Comparison of ENCODE assay signal across 1 cellular context in the genomic region with DNA sequence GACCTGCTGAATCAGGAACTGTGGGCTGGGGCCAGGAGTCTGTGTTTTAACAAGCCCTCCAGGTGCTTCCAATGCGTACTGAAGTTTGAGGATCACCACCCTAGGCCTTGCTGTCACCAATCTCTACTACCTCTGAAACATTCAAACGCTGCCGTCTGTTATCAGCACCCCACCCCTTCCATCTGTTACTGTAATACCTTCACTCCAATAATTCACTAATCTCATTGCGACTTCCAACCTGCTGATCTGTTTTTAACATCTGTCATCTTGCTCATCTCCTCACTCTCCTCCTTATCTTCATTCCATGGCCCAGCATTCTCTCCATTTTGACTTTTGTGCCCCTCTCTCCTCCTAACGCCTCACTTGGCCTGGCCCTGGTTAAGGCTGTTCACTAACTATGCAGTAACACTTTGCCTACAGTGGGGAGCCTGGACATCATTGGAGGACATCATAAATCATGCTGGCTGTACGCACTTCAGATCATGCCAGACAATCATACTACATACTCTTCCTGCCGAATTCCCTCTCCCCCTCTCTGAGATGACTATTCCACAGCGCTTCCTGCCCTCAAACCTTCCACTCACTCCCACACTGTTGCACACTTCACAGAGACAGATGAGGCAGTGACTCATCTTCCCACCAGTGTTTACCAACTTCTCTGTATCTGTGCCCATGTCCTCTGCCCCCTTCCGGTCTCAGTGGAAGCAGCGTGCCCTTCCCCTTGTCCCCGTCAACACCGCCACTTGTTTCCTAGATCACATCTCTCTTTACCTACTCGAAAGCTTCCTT.
TF ChIP-seq lines count a peak whose summit lies in the region.

No MANE protein-coding gene starts in this region.

TF ChIP-seq in K562, 482 proteins besides CTCF, POLR2A, EP300 and RAD21 (continued from another document and continues in another):
- TF ChIP-seq, protein P1, sequence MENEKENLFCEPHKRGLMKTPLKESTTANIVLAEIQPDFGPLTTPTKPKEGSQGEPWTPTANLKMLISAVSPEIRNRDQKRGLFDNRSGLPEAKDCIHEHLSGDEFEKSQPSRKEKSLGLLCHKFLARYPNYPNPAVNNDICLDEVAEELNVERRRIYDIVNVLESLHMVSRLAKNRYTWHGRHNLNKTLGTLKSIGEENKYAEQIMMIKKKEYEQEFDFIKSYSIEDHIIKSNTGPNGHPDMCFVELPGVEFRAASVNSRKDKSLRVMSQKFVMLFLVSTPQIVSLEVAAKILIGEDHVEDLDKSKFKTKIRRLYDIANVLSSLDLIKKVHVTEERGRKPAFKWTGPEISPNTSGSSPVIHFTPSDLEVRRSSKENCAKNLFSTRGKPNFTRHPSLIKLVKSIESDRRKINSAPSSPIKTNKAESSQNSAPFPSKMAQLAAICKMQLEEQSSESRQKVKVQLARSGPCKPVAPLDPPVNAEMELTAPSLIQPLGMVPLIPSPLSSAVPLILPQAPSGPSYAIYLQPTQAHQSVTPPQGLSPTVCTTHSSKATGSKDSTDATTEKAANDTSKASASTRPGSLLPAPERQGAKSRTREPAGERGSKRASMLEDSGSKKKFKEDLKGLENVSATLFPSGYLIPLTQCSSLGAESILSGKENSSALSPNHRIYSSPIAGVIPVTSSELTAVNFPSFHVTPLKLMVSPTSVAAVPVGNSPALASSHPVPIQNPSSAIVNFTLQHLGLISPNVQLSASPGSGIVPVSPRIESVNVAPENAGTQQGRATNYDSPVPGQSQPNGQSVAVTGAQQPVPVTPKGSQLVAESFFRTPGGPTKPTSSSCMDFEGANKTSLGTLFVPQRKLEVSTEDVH (IDR thresholded peaks at IDR 0.05; ENCODE audit: low read depth, partially characterized antibody): peak; percentile 66
- TF ChIP-seq BMI1 (IDR thresholded peaks at IDR 0.05; ENCODE audit: low read length): no peak
- peak; percentile 99 for TF ChIP-seq ZEB2 (IDR thresholded peaks at IDR 0.05)
- no peak; the same call in 1 of the 2 replicates for TF ChIP-seq GTF2E2 (tag; IDR thresholded peaks at IDR 0.05)
- peak; percentile 95 for TF ChIP-seq SOX6 (IDR thresholded peaks at IDR 0.05)
- TF ChIP-seq, protein P2, sequence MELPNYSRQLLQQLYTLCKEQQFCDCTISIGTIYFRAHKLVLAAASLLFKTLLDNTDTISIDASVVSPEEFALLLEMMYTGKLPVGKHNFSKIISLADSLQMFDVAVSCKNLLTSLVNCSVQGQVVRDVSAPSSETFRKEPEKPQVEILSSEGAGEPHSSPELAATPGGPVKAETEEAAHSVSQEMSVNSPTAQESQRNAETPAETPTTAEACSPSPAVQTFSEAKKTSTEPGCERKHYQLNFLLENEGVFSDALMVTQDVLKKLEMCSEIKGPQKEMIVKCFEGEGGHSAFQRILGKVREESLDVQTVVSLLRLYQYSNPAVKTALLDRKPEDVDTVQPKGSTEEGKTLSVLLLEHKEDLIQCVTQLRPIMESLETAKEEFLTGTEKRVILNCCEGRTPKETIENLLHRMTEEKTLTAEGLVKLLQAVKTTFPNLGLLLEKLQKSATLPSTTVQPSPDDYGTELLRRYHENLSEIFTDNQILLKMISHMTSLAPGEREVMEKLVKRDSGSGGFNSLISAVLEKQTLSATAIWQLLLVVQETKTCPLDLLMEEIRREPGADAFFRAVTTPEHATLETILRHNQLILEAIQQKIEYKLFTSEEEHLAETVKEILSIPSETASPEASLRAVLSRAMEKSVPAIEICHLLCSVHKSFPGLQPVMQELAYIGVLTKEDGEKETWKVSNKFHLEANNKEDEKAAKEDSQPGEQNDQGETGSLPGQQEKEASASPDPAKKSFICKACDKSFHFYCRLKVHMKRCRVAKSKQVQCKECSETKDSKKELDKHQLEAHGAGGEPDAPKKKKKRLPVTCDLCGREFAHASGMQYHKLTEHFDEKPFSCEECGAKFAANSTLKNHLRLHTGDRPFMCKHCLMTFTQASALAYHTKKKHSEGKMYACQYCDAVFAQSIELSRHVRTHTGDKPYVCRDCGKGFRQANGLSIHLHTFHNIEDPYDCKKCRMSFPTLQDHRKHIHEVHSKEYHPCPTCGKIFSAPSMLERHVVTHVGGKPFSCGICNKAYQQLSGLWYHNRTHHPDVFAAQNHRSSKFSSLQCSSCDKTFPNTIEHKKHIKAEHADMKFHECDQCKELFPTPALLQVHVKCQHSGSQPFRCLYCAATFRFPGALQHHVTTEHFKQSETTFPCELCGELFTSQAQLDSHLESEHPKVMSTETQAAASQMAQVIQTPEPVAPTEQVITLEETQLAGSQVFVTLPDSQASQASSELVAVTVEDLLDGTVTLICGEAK (IDR thresholded peaks at IDR 0.05): peak; percentile 60
- TF ChIP-seq, protein P2 (CRISPR knock-in tag; IDR thresholded peaks at IDR 0.05): no peak
- peak; percentile 65; the same call in 1 of the 2 replicates for TF ChIP-seq ZNF274 (IDR thresholded peaks at IDR 0.05; ENCODE audit: borderline replicate concordance, low read depth, low read length)
- peak; percentile 24 for TF ChIP-seq CHD1 (IDR thresholded peaks at IDR 0.05; ENCODE audit: low read length)
- TF ChIP-seq BHLHE40 (IDR thresholded peaks at IDR 0.05; ENCODE audit: low read length): peak; percentile 79
- no peak for TF ChIP-seq ZNF282 (CRISPR knock-in tag; IDR thresholded peaks at IDR 0.05)
- TF ChIP-seq LEF1 (IDR thresholded peaks at IDR 0.05): peak; percentile 94
- 0 out of 4 replicates have a peak, but pooled peaks have one; percentile 43 to 71 for TF ChIP-seq BCLAF1 (IDR thresholded peaks at IDR 0.05; ENCODE audit: borderline replicate concordance in 1 of 2, control insufficient read depth in 1 of 2, low read depth in 2 of 2, low read length in 1 of 2)
- peak; percentile 99 for TF ChIP-seq MEIS2 (IDR thresholded peaks at IDR 0.05; ENCODE audit: partially characterized antibody)
- no peak for TF ChIP-seq ZC3H11A (IDR thresholded peaks at IDR 0.05; ENCODE audit: low read depth, low read length)
- 0 out of 2 replicates have a peak, but pooled peaks have one; percentile 25 for TF ChIP-seq ZNF583 (CRISPR knock-in tag; IDR thresholded peaks at IDR 0.05)
- TF ChIP-seq NCOA2 (IDR thresholded peaks at IDR 0.05; ENCODE audit: partially characterized antibody in 2 of 2): peak; percentile 59 to 89
- TF ChIP-seq, protein P3, sequence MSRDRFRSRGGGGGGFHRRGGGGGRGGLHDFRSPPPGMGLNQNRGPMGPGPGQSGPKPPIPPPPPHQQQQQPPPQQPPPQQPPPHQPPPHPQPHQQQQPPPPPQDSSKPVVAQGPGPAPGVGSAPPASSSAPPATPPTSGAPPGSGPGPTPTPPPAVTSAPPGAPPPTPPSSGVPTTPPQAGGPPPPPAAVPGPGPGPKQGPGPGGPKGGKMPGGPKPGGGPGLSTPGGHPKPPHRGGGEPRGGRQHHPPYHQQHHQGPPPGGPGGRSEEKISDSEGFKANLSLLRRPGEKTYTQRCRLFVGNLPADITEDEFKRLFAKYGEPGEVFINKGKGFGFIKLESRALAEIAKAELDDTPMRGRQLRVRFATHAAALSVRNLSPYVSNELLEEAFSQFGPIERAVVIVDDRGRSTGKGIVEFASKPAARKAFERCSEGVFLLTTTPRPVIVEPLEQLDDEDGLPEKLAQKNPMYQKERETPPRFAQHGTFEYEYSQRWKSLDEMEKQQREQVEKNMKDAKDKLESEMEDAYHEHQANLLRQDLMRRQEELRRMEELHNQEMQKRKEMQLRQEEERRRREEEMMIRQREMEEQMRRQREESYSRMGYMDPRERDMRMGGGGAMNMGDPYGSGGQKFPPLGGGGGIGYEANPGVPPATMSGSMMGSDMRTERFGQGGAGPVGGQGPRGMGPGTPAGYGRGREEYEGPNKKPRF (IDR thresholded peaks at IDR 0.05; ENCODE audit: low read depth, low read length): no peak
- TF ChIP-seq ESRRB (CRISPR knock-in tag; IDR thresholded peaks at IDR 0.05; ENCODE audit: borderline replicate concordance): no peak
- peak; percentile 24 for TF ChIP-seq PHF20 (IDR thresholded peaks at IDR 0.05; ENCODE audit: partially characterized antibody)
- peak; percentile 34; the same call in 1 of the 2 replicates for TF ChIP-seq NCOA6 (IDR thresholded peaks at IDR 0.05)
- TF ChIP-seq, protein P4, sequence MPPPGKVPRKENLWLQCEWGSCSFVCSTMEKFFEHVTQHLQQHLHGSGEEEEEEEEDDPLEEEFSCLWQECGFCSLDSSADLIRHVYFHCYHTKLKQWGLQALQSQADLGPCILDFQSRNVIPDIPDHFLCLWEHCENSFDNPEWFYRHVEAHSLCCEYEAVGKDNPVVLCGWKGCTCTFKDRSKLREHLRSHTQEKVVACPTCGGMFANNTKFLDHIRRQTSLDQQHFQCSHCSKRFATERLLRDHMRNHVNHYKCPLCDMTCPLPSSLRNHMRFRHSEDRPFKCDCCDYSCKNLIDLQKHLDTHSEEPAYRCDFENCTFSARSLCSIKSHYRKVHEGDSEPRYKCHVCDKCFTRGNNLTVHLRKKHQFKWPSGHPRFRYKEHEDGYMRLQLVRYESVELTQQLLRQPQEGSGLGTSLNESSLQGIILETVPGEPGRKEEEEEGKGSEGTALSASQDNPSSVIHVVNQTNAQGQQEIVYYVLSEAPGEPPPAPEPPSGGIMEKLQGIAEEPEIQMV (tag; conservative IDR thresholded peaks at IDR 0.05; ENCODE audit: low read depth): peak; percentile 72
- no peak for TF ChIP-seq SRSF7 (optimal IDR thresholded peaks at IDR 0.05; ENCODE audit: low read depth, low read length)
- no peak for TF ChIP-seq ZNF436 (CRISPR knock-in tag; IDR thresholded peaks at IDR 0.05)
- no peak for TF ChIP-seq WHSC1 (IDR thresholded peaks at IDR 0.05; ENCODE audit: low read length)
- TF ChIP-seq NR0B1 (IDR thresholded peaks at IDR 0.05; ENCODE audit: partially characterized antibody): no peak
- TF ChIP-seq ZNF589 (CRISPR knock-in tag; IDR thresholded peaks at IDR 0.05; ENCODE audit: low read depth): peak; percentile 18; the same call in 1 of the 2 replicates
- TF ChIP-seq ZNF253 (CRISPR knock-in tag; conservative IDR thresholded peaks at IDR 0.05): no peak; the same call in 1 of the 2 replicates
- peak; percentile 100 for TF ChIP-seq CBFA2T3 (IDR thresholded peaks at IDR 0.05)
- TF ChIP-seq THRAP3 (IDR thresholded peaks at IDR 0.05; ENCODE audit: borderline replicate concordance): 0 out of 2 replicates have a peak, but pooled peaks have one; percentile 66
- no peak for TF ChIP-seq ID3 (CRISPR knock-in tag; IDR thresholded peaks at IDR 0.05)
- peak; percentile 92 for TF ChIP-seq ID3 (tag; IDR thresholded peaks at IDR 0.05)
- peak; percentile 89 for TF ChIP-seq EHMT2 (IDR thresholded peaks at IDR 0.05)
- no peak for TF ChIP-seq BRCA1 (IDR thresholded peaks at IDR 0.05)
- no peak for TF ChIP-seq BRCA1 (CRISPR knock-in tag; IDR thresholded peaks at IDR 0.05)
- peak; percentile 61; the same call in 1 of the 2 replicates for TF ChIP-seq GABPA (tag; conservative IDR thresholded peaks at IDR 0.05; ENCODE audit: low read depth)
- no peak for TF ChIP-seq ATF1 (CRISPR knock-in tag; IDR thresholded peaks at IDR 0.05)
- TF ChIP-seq ATF1 (tag; IDR thresholded peaks at IDR 0.05): peak; percentile 75
- peak; percentile 68 for TF ChIP-seq HMGN3 (IDR thresholded peaks at IDR 0.05; ENCODE audit: borderline replicate concordance, extremely low read depth, insufficient read length, low read depth, low read length)
